Comparison of ENCODE assay signal across 6 cellular contexts in the genomic region with DNA sequence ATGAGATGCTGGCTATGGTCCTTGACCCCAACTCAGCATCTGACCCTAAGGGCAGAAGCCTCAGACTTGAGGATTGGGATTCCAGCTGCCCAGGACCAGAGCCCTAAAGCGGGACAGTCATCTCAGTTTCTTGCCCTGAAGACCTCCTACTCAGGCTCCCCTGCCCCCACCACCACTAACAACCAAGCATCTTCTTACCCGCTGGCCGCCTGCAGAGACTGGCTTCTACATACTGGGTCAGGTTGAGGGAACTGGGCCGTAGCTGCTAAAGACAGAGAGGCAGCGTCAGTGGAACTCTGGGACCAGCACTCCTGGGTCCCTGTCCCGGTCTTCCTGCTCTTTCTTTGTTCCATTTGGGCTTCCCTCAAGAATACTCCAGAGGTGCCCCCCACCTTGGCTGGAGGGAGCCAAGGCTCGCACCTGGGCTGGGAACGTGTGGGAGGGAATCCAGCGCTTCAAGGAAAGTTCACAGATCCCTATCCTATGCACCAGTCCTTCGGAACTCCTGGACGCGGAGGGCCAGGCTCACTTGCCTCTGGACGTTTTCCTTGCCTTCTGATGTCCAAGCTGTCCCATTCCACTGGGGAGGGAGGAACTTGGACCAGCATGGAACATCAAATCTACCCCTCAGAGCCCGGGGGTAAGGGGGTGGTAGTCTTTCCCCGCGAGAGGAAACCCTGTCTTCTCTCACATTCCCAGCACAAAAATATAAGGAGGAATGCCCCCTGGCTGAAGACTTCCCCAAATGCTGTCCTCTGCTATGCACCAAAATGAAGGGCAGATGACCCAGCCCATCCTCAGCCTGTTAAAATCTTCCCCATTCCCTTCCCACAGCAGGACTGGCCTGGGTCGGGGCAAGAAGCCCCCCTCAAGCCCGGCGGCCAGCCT. TPM values are rescaled to one million over a fixed set of nuclear protein-coding genes. Genes with fewer than 3 reads are reported as not detected.
A peak's percentile ranks its signal among the peaks of the same experiment; 100 is the strongest.
DNase-seq lines count a peak whose midpoint lies in the region; ATAC-seq and TF ChIP-seq lines count a peak whose summit lies in the region.

No MANE protein-coding gene starts in this region.

- H3K4me1 Mint-ChIP-seq in GM23338: peaks cover 65% of the 10 kb centered on the region
- peaks cover 52% of the 10 kb centered on the region for H3K4me1 Mint-ChIP-seq in neural progenitor cell

- H3K36me3 ChIP-seq in GM23338 (ENCODE audit: insufficient read depth) (no peaks in the 10 kb centered on the region), mammary epithelial cell (ENCODE audit: insufficient read depth, low read length) (peaks cover 9% of the 10 kb centered on the region), neural progenitor cell (no peaks in the 10 kb centered on the region)

- H3F3A ChIP-seq in GM23338 (replicated peaks; ENCODE audit: low read depth): peaks cover 14% of the 10 kb centered on the region; the same call in 1 of the 2 replicates
- H3F3A ChIP-seq in neural progenitor cell (ENCODE audit: low read depth): peaks cover 30% of the 10 kb centered on the region

- H3K4me1 ChIP-seq in GM23338 (ENCODE audit: insufficient read depth): peaks cover 63% of the 10 kb centered on the region
- peaks cover 51% of the 10 kb centered on the region for H3K4me1 ChIP-seq in mammary epithelial cell (ENCODE audit: insufficient read depth, low read length)
- peaks cover 51% of the 10 kb centered on the region for H3K4me1 ChIP-seq in neural progenitor cell

- CTCF ChIA-PET in mammary epithelial cell (lab: Charles Lee; ENCODE audit: low non-redundant PET): no interaction called here

- 4% methylated on average over 14 of the region's 19 CpGs for WGBS in mammary epithelial cell (ENCODE audit: low coverage, missing lambda C conversion rate)

- H3K79me2 ChIP-seq in GM23338 (replicated peaks; ENCODE audit: insufficient read depth) (peaks cover 4% of the 10 kb centered on the region; the same call in 1 of the 2 replicates), mammary epithelial cell (ENCODE audit: insufficient read depth, low read length) (peaks cover 46% of the 10 kb centered on the region), neural progenitor cell (ENCODE audit: low read depth) (no peaks in the 10 kb centered on the region)

- peak; percentile 9 for DNase-seq in GM23338 (ENCODE audit: low spot score)
- DNase-seq in mammary epithelial cell: no peak
- DNase-seq in neural progenitor cell (ENCODE audit: low spot score): no peak
- DNase-seq in stimulated activated CD4-positive, alpha-beta T cell treated with anti-CD3 and anti-CD28 coated beads, Interleukin-15, amount 100 ng/mL, for 24 hours: no peak
- DNase-seq in HuH-7 (ENCODE audit: low spot score): no peak

- no peak overlapping the region; the same call in 1 of the 2 replicates for H3K27ac Mint-ChIP-seq in GM23338
- no peak overlapping the region for H3K27ac Mint-ChIP-seq in neural progenitor cell

- TF ChIP-seq CTCF in GM23338 (conservative IDR thresholded peaks at IDR 0.05; ENCODE audit: low read depth in 2 of 2): 0 out of 4 replicates have a peak, but pooled peaks of 1 of the 2 experiments have one; percentile 14
- no peak for TF ChIP-seq CTCF in mammary epithelial cell (conservative IDR thresholded peaks at IDR 0.05 in 1 of 2, IDR thresholded peaks at IDR 0.05 in 1 of 2; ENCODE audit: extremely low read depth in 1 of 2, insufficient read depth in 1 of 2, low read depth in 1 of 2, low read length in 2 of 2)
- TF ChIP-seq CTCF in neural progenitor cell (IDR thresholded peaks at IDR 0.05): no peak

- H3K4me2 ChIP-seq in GM23338 (peak overlapping the region; percentile 92), mammary epithelial cell (ENCODE audit: insufficient read depth, low read depth, low read length) (peak overlapping the region; percentile 89), neural progenitor cell (peak overlapping the region; percentile 85)

- H3K36me3 Mint-ChIP-seq in GM23338 (ENCODE audit: low read depth) (peaks cover 5% of the 10 kb centered on the region), neural progenitor cell (peaks cover 2% of the 10 kb centered on the region)

- H3K27me3 ChIP-seq in GM23338 (ENCODE audit: insufficient read depth) (no peaks in the 10 kb centered on the region), mammary epithelial cell (ENCODE audit: insufficient read depth, low read length) (no peaks in the 10 kb centered on the region), neural progenitor cell (no peaks in the 10 kb centered on the region)

- H3K27me3 Mint-ChIP-seq in GM23338 (ENCODE audit: insufficient read depth, low read depth, poor library complexity) (peaks cover 22% of the 10 kb centered on the region), neural progenitor cell (ENCODE audit: insufficient read depth, low read depth) (peaks cover 38% of the 10 kb centered on the region)

- no peaks in the 10 kb centered on the region for H3K9me2 ChIP-seq in GM23338 (ENCODE audit: insufficient read depth)

- ATAC-seq in GM23338 (peak; percentile 1; the same call in 2 of the 3 replicates), GM18909 (IDR thresholded peaks at IDR 0.05; ENCODE audit: poor library complexity, unreplicated experiment) (no peak)

- H3K4me3 Mint-ChIP-seq in GM23338 (peak overlapping the region; percentile 82), neural progenitor cell (peak overlapping the region; percentile 78)

- H3K4me3 ChIP-seq in GM23338 (peak overlapping the region; percentile 84), mammary epithelial cell (replicated peaks in 1 of 3; ENCODE audit: insufficient read depth in 1 of 3, low read depth in 2 of 3, low read length in 3 of 3) (peak overlapping the region; percentile 77 to 88 (median 80)), neural progenitor cell (peak overlapping the region; percentile 64)

- H2AFZ ChIP-seq in GM23338: peak overlapping the region; percentile 87
- peak overlapping the region; percentile 33 for H2AFZ ChIP-seq in mammary epithelial cell (ENCODE audit: low read depth, low read length)
- H2AFZ ChIP-seq in neural progenitor cell (replicated peaks): peak overlapping the region; percentile 73

- dilution Hi-C loops in mammary epithelial cell (cut with HindIII; ENCODE audit: low sequenced_read_pairs): no loop called here

- H3K9ac ChIP-seq in mammary epithelial cell (ENCODE audit: insufficient read depth, low read length) (peak overlapping the region; percentile 76), neural progenitor cell (no peak overlapping the region)

- intact Hi-C loops in mammary epithelial cell (cut with micrococcal nuclease): no loop called here

- in situ Hi-C loops in mammary epithelial cell (cut with MboI; ENCODE audit: low sequenced_read_pairs in 2 of 2): no loop called here

- H3K27ac ChIP-seq in GM23338 (ENCODE audit: low read depth): no peak overlapping the region
- H3K27ac ChIP-seq in mammary epithelial cell (ENCODE audit: insufficient read depth, low read depth, low read length): peak overlapping the region; percentile 67
- H3K27ac ChIP-seq in neural progenitor cell: no peak overlapping the region

- H3K9me3 Mint-ChIP-seq in GM23338 (no peaks in the 10 kb centered on the region), neural progenitor cell (no peaks in the 10 kb centered on the region)

- H3K9me3 ChIP-seq in mammary epithelial cell (replicated peaks; ENCODE audit: insufficient read depth, low read length) (no peaks in the 10 kb centered on the region), neural progenitor cell (ENCODE audit: low read depth) (no peaks in the 10 kb centered on the region)

- TSS peak; percentile 67 for BruUV-seq in mammary epithelial cell (replicated peaks; lab: Mats Ljungman, UMichigan)

- H4K20me1 ChIP-seq in GM23338 (replicated peaks; ENCODE audit: insufficient read depth) (no peaks in the 10 kb centered on the region), mammary epithelial cell (ENCODE audit: insufficient read depth, low read length) (no peaks in the 10 kb centered on the region), neural progenitor cell (ENCODE audit: low read depth) (no peaks in the 10 kb centered on the region)

TF ChIP-seq in GM23338, 12 proteins besides CTCF, POLR2A, EP300 and RAD21 (continues in another document):
- no peak for TF ChIP-seq EZH2 (IDR thresholded peaks at IDR 0.05; ENCODE audit: low read depth, unreplicated experiment)

RNA-seq across cellular contexts. Expression of a gene that starts 0.8 kb away (rescaled TPM):
- 39.3 and 50.2 TPM in 2 replicates for total RNA-seq in GM23338 (2014; rRNA removed; shearing (Covaris generic))
- 16.4 and 18.5 TPM in 2 replicates for polyA plus RNA-seq in GM23338 (2016; fragmentation: Nextera tagmentation; extraction: Ambion mirVana)
- total RNA-seq in mammary epithelial cell: 10 to 100 TPM; 33.5 to 79.0 TPM
- 36.3 TPM for polyA plus RNA-seq in mammary epithelial cell
- 56.8 TPM for polyA minus RNA-seq in mammary epithelial cell
- total RNA-seq in neural progenitor cell (ENCODE audit: low replicate concordance): 17.0 and 30.9 TPM in 2 replicates

RNA-seq across cellular contexts. Expression of a gene that starts 24.2 kb away (rescaled TPM):
- total RNA-seq in GM23338 (2014; rRNA removed; shearing (Covaris generic)): 0.39 TPM in 1 of 2 replicates, not detected in the other
- polyA plus RNA-seq in GM23338 (2016; fragmentation: Nextera tagmentation; extraction: Ambion mirVana) (0.32 and 0.43 TPM in 2 replicates), mammary epithelial cell (0.33 TPM)
- total RNA-seq in mammary epithelial cell (1 to 10 TPM; 1.8 to 3.5 TPM), neural progenitor cell (ENCODE audit: low replicate concordance) (0.43 TPM in 1 of 2 replicates, not detected in the other)
- polyA minus RNA-seq in mammary epithelial cell: 7.1 TPM

RNA-seq across cellular contexts. Expression of a gene that starts 36.9 kb away (rescaled TPM):
- 39.6 and 56.5 TPM in 2 replicates for total RNA-seq in GM23338 (2014; rRNA removed; shearing (Covaris generic))
- polyA plus RNA-seq in GM23338 (2016; fragmentation: Nextera tagmentation; extraction: Ambion mirVana) (12.7 and 13.2 TPM in 2 replicates), mammary epithelial cell (10.0 TPM)
- total RNA-seq in mammary epithelial cell (10 to 100 TPM in 1 of 2 donors, under 1 TPM in 1; 0.67 to 19.7 TPM), neural progenitor cell (ENCODE audit: low replicate concordance) (34.3 and 54.0 TPM in 2 replicates)
- polyA minus RNA-seq in mammary epithelial cell: 62.4 TPM

RNA-seq across cellular contexts. Expression of a gene that starts 50.5 kb away (rescaled TPM):
- total RNA-seq in GM23338 (2014; rRNA removed; shearing (Covaris generic)): 3.6 and 7.1 TPM in 2 replicates
- polyA plus RNA-seq in GM23338 (2016; fragmentation: Nextera tagmentation; extraction: Ambion mirVana): 3.1 and 3.2 TPM in 2 replicates
- 10 to 100 TPM; 10.2 to 22.1 TPM for total RNA-seq in mammary epithelial cell
- 7.8 TPM for polyA plus RNA-seq in mammary epithelial cell
- 12.7 TPM for polyA minus RNA-seq in mammary epithelial cell
- total RNA-seq in neural progenitor cell (ENCODE audit: low replicate concordance): 26.9 and 33.0 TPM in 2 replicates

RNA-seq across cellular contexts. Expression of a gene that starts 50.7 kb away (rescaled TPM):
- total RNA-seq in GM23338 (2014; rRNA removed; shearing (Covaris generic)): 13.0 and 13.2 TPM in 2 replicates
- 1.3 and 2.6 TPM in 2 replicates for polyA plus RNA-seq in GM23338 (2016; fragmentation: Nextera tagmentation; extraction: Ambion mirVana)
- 10 to 100 TPM; 10.0 to 30.9 TPM for total RNA-seq in mammary epithelial cell
- 5.9 TPM for polyA plus RNA-seq in mammary epithelial cell
- 33.1 TPM for polyA minus RNA-seq in mammary epithelial cell
- total RNA-seq in neural progenitor cell (ENCODE audit: low replicate concordance): 38.4 and 40.4 TPM in 2 replicates

Comparison
In these comparisons a context has a peak if more than half of its experiments do, and no peak if none do; other contexts are left out.
1. H2AFZ ChIP-seq: peak in every context shown above with its lines; median percentile 87 in GM23338; 73 in neural progenitor cell; 33 in mammary epithelial cell.